8 cellular contexts compared by ENCODE assay signal in the genomic region with DNA sequence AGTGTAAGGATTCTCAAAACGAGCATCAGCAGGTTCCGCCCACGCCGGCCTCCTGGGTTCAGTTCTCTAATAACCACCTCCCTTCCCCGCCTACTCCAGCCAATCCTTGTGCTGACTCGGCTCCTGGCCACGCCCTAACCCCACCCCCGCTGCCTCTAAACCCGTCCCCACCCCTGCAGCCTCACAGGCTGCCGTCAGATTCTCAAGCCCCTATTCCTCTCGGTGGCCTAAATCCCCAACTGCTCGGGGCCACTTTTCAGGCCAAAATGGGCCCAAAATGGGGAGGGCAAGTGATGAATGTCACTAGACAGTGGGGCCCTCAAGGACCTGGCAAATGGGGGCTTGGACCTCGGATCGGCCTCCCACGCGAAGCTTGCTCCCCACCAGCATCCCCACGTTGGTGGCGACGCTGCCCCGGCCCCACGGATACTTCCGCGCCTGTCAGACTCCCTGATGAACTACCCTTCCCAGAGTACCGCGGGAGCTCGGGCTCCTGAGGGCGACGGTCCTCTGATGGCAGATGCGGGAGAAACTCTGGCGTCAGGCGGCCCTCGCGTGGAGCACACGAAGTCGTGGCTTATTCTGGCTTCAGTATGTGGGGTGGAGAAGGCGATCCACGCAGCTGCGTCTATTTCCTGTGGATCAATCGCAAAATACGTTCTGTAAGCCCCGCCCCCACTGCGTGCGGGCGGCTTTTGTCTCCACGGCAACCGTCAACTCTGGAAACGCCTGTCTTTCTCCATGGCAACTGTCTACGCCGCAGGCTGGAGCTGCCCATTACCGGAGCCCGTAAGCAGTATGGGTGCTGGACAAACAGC.
A peak's percentile ranks its signal among the peaks of the same experiment; 100 is the strongest.
DNase-seq lines count a peak whose midpoint lies in the region; ATAC-seq and TF ChIP-seq lines count a peak whose summit lies in the region.

No MANE protein-coding gene starts in this region.

- TF ChIP-seq CTCF in WERI-Rb-1 (IDR thresholded peaks at IDR 0.05; ENCODE audit: low read depth, low read length) (no peak), brain microvascular endothelial cell (IDR thresholded peaks at IDR 0.05; ENCODE audit: low read depth, low read length, missing control alignments) (no peak)

- H3K4me3 ChIP-seq in WERI-Rb-1 (ENCODE audit: low read depth, low read length) = peak overlapping the region; percentile 63
- H3K4me3 ChIP-seq in brain microvascular endothelial cell (ENCODE audit: low read depth, low read length) = peak overlapping the region; percentile 52
- H3K4me3 ChIP-seq in skin epidermis = peak overlapping the region; percentile 36 to 49 (median 42)

- peaks cover 10% of the 10 kb centered on the region for H3K9me3 ChIP-seq in WERI-Rb-1 (ENCODE audit: severe bottlenecking)

- in situ Hi-C loops in brain microvascular endothelial cell (cut with HindIII; ENCODE audit: low pct_ligation_motif_present, low sequenced_read_pairs) = no loop called here

- H3K36me3 ChIP-seq in WERI-Rb-1 = peaks cover 28% of the 10 kb centered on the region
- H3K36me3 ChIP-seq in brain microvascular endothelial cell (replicated peaks) = peaks cover 22% of the 10 kb centered on the region

- peaks cover 6% of the 10 kb centered on the region for H3K27me3 ChIP-seq in WERI-Rb-1 (ENCODE audit: insufficient read depth, low read depth, severe bottlenecking)
- no peaks in the 10 kb centered on the region for H3K27me3 ChIP-seq in brain microvascular endothelial cell (replicated peaks)

- DNase-seq in ELR (ENCODE audit: low read depth) = peak; percentile 39
- peak; percentile 50 for DNase-seq in NCI-H146 treated with DMSO at 0.1 percent for 48 hours (lab: John Stamatoyannopoulos, UW; ENCODE audit: unreplicated experiment)
- DNase-seq in WERI-Rb-1 = peak; percentile 79
- peak; percentile 84 for DNase-seq in brain microvascular endothelial cell
- peak; percentile 82 for DNase-seq in iPS-NIHi7 (ENCODE audit: extremely low spot score)

- H3K27ac ChIP-seq in WERI-Rb-1 (no peak overlapping the region), brain microvascular endothelial cell (peak overlapping the region; percentile 16), skin epidermis (peak overlapping the region in 16 of 21 experiments; percentile 12 to 78 (median 52))

- no peak for ATAC-seq in GM19452 (IDR thresholded peaks at IDR 0.05; ENCODE audit: unreplicated experiment)
- ATAC-seq in GM18867 (IDR thresholded peaks at IDR 0.05; ENCODE audit: unreplicated experiment) = no peak
